In genomic region chr20:51384854-51385253, GRCh38 we compare ENCODE assay signal across 26 cellular contexts.
DNase-seq lines count a peak whose midpoint lies in the region; ATAC-seq and TF ChIP-seq lines count a peak whose summit lies in the region.
"Had no signal": no experiment of that assay in that cellular context is flagged by ENCODE, and none has a peak within 500 bp of the region (broad histone marks: within the 10 kb centered on the region; RNA-seq: fewer than 3 reads in every experiment).

No MANE protein-coding gene starts in this region.

- no peak overlapping the region for H3K4me3 Mint-ChIP-seq in activated naive CD4-positive, alpha-beta T cell treated with anti-CD3 and anti-CD28 coated beads for 36 hours
- H3K4me3 Mint-ChIP-seq in activated CD8-positive, alpha-beta T cell treated with anti-CD3 and anti-CD28 coated beads, Interleukin-2, amount 10 ng/mL, durations not matched to agents 7 days and 5 days, result peak overlapping the region; percentile 0
- H3K4me3 Mint-ChIP-seq in natural killer cell, result no peak overlapping the region
- H3K4me3 Mint-ChIP-seq: H9; mesothelial cell of epicardium; T-helper 1 cell treated with Interleukin-12 subunit alpha and Interleukin-12 subunit beta and Interleukin-4 antibody, amounts not matched to agents 30 μg/mL and 1 μg/mL, for 36 hours; type B pancreatic cell had no signal

- H3K9me3 ChIP-seq in thyroid gland, result no peaks in the 10 kb centered on the region
- H3K9me3 ChIP-seq: SJSA1 had no signal

- peak; percentile 48 to 82 for ATAC-seq in activated naive CD4-positive, alpha-beta T cell treated with anti-CD3 and anti-CD28 coated beads, Interleukin-2, amount 50 U/mL, for 72 hours
- no peak for ATAC-seq in activated CD8-positive, alpha-beta T cell treated with anti-CD3 and anti-CD28 coated beads, Interleukin-2, amount 10 ng/mL, durations not matched to agents 7 days and 5 days
- peak in 1 of 3 donors; percentile 14 for ATAC-seq in natural killer cell
- ATAC-seq: HepG2, left ventricle myocardium superior, right cardiac atrium had no signal

- peaks cover 28 to 30% of the 10 kb centered on the region in 2 donors for H3K4me1 ChIP-seq in thyroid gland
- H3K4me1 ChIP-seq: parathyroid adenoma had no signal

- 90 to 100% methylated on average over 2 of the region's 2 CpGs for WGBS in thyroid gland, 2 donors

- no peaks in the 10 kb centered on the region for H3K27me3 Mint-ChIP-seq in activated naive CD4-positive, alpha-beta T cell treated with anti-CD3 and anti-CD28 coated beads for 36 hours (ENCODE audit: low read depth)
- H3K27me3 Mint-ChIP-seq in activated CD8-positive, alpha-beta T cell treated with anti-CD3 and anti-CD28 coated beads, Interleukin-2, amount 10 ng/mL, durations not matched to agents 7 days and 5 days (ENCODE audit: low read depth), result no peaks in the 10 kb centered on the region
- H3K27me3 Mint-ChIP-seq in natural killer cell (ENCODE audit: low read depth in 2 of 2), result no peaks in the 10 kb centered on the region
- H3K27me3 Mint-ChIP-seq: type B pancreatic cell had no signal

- no peak for TF ChIP-seq CTCF in natural killer cell (IDR thresholded peaks at IDR 0.05)
- TF ChIP-seq CTCF in GM10248 (IDR thresholded peaks at IDR 0.05; ENCODE audit: control extremely low read depth, extremely low read depth, low read depth, missing control alignments), result no peak
- TF ChIP-seq CTCF in thyroid gland (IDR thresholded peaks at IDR 0.05), result no peak

- H3K27ac ChIP-seq in caudate nucleus (ENCODE audit: low read depth, low read length), result no peak overlapping the region
- H3K27ac ChIP-seq in thyroid gland, result no peak overlapping the region
- H3K27ac ChIP-seq: parathyroid adenoma, SJSA1 had no signal

- peak overlapping the region in 1 of 2 donors; percentile 37 for H3K27ac Mint-ChIP-seq in activated naive CD4-positive, alpha-beta T cell treated with anti-CD3 and anti-CD28 coated beads, Interleukin-2, amount 50 U/mL, for 72 hours
- H3K27ac Mint-ChIP-seq in activated naive CD4-positive, alpha-beta T cell treated with anti-CD3 and anti-CD28 coated beads for 36 hours, result no peak overlapping the region
- H3K27ac Mint-ChIP-seq in activated CD8-positive, alpha-beta T cell treated with anti-CD3 and anti-CD28 coated beads, Interleukin-2, amount 10 ng/mL, durations not matched to agents 7 days and 5 days, result peak overlapping the region; percentile 58
- H3K27ac Mint-ChIP-seq in natural killer cell, result peak overlapping the region; percentile 80 to 86
- H3K27ac Mint-ChIP-seq: H9, mesothelial cell of epicardium, type B pancreatic cell had no signal

- TF ChIP-seq POLR2A in thyroid gland (IDR thresholded peaks at IDR 0.05), result no peak

- CTCF ChIA-PET in activated naive CD4-positive, alpha-beta T cell treated with anti-CD3 and anti-CD28 coated beads for 36 hours (lab: Charles Lee), result interaction anchor here (1.4 to 3.5 kb wide), 2 partner anchors 158 to 236 kb away, joined by 3 to 11 read pairs; partner anchors contain the start of gene NFATC2
- CTCF ChIA-PET in activated CD8-positive, alpha-beta T cell treated with anti-CD3 and anti-CD28 coated beads, Interleukin-2, amount 10 ng/mL, durations not matched to agents 7 days and 5 days (lab: Charles Lee), result interaction anchor here (1.0 to 3.7 kb wide), 13 partner anchors 10 to 403 kb away, joined by 4 to 89 read pairs (median 11); partner anchors contain the start of gene NFATC2
- CTCF ChIA-PET in GM10248 (lab: Yijun Ruan, JAX), result interaction anchor here (1.4 to 4.0 kb wide), 12 partner anchors 12 to 398 kb away, joined by 3 to 51 read pairs (median 7); partner anchors contain the start of gene NFATC2

- DNase-seq in activated naive CD4-positive, alpha-beta T cell treated with anti-CD3 and anti-CD28 coated beads, Interleukin-2, amount 50 U/mL, for 72 hours (ENCODE audit: low spot score in 2 of 2), result no peak
- DNase-seq in activated naive CD4-positive, alpha-beta T cell treated with anti-CD3 and anti-CD28 coated beads for 36 hours, result no peak
- no peak for DNase-seq in activated CD8-positive, alpha-beta T cell treated with anti-CD3 and anti-CD28 coated beads, Interleukin-2, amount 10 ng/mL, durations not matched to agents 7 days and 5 days
- DNase-seq in natural killer cell (no peak), GM10248 (ENCODE audit: extremely low spot score) (no peak), GM03348 (ENCODE audit: low spot score) (no peak), caudate nucleus (lab: John Stamatoyannopoulos, UW) (no peak), thyroid gland (no peak)
- DNase-seq: activated naive CD4-positive, alpha-beta T cell treated with anti-CD3 and anti-CD28 coated beads, Interleukin-2, amount 50 U/mL, for 16 hours; activated T-cell treated with anti-CD3 and anti-CD28 coated beads for 4 hours; central memory CD4-positive, alpha-beta T cell; H9; islet precursor cell; left ventricle myocardium superior; NCI-H187; NCI-H2171 treated with DMSO at 0.1 percent for 48 hours; NCI-H524; NK-92 treated with Interleukin-12 subunit alpha and Interleukin-12 subunit beta, amount 100 ng/mL, for 24 hours; right cardiac atrium; stimulated activated CD4-positive, alpha-beta T cell treated with anti-CD3 and anti-CD28 coated beads, Interleukin-12 subunit alpha, Interleukin-12 subunit beta, amount 100 ng/mL, for 4 hours had no signal

- intact Hi-C loops in activated naive CD4-positive, alpha-beta T cell treated with anti-CD3 and anti-CD28 coated beads for 36 hours (cut with micrococcal nuclease), result loop anchor here (5.0 kb wide), 1 partner anchor 37 kb away; no protein-coding TSS in a partner anchor
- intact Hi-C loops in natural killer cell (cut with micrococcal nuclease), result loop anchor here (5.0 kb wide), 1 partner anchor 157 kb away; the partner anchor contains the start of gene NFATC2
- intact Hi-C loops in thyroid gland (cut with DNase I), result no loop called here

- POLR2A ChIA-PET in activated CD8-positive, alpha-beta T cell treated with anti-CD3 and anti-CD28 coated beads, Interleukin-2, amount 10 ng/mL, durations not matched to agents 7 days and 5 days (lab: Charles Lee), result interaction anchor here (1.2 to 1.6 kb wide), 3 partner anchors 17 to 158 kb away, joined by 3 to 6 read pairs (median 6); partner anchors contain the start of gene NFATC2
- POLR2A ChIA-PET in GM10248 (lab: Yijun Ruan, JAX), result no interaction called here

- H3K9me3 Mint-ChIP-seq in activated naive CD4-positive, alpha-beta T cell treated with anti-CD3 and anti-CD28 coated beads, Interleukin-2, amount 50 U/mL, for 72 hours, result no peaks in the 10 kb centered on the region
- H3K9me3 Mint-ChIP-seq in activated naive CD4-positive, alpha-beta T cell treated with anti-CD3 and anti-CD28 coated beads for 36 hours, result no peaks in the 10 kb centered on the region
- no peaks in the 10 kb centered on the region for H3K9me3 Mint-ChIP-seq in activated CD8-positive, alpha-beta T cell treated with anti-CD3 and anti-CD28 coated beads, Interleukin-2, amount 10 ng/mL, durations not matched to agents 7 days and 5 days (ENCODE audit: insufficient read depth)
- H3K9me3 Mint-ChIP-seq in natural killer cell, result no peaks in the 10 kb centered on the region
- H3K9me3 Mint-ChIP-seq: H9; mesothelial cell of epicardium; T-helper 1 cell treated with Interleukin-12 subunit alpha and Interleukin-12 subunit beta and Interleukin-4 antibody, amounts not matched to agents 30 μg/mL and 1 μg/mL, for 36 hours; type B pancreatic cell had no signal

- H3K4me3 ChIP-seq in thyroid gland (replicated peaks in 1 of 3), result no peak overlapping the region
- H3K4me3 ChIP-seq: SJSA1 had no signal

- peaks cover 4 to 22% of the 10 kb centered on the region in 2 donors for H3K36me3 Mint-ChIP-seq in activated naive CD4-positive, alpha-beta T cell treated with anti-CD3 and anti-CD28 coated beads, Interleukin-2, amount 50 U/mL, for 72 hours
- H3K36me3 Mint-ChIP-seq in activated naive CD4-positive, alpha-beta T cell treated with anti-CD3 and anti-CD28 coated beads for 36 hours (ENCODE audit: low read depth), result peaks cover 16% of the 10 kb centered on the region
- H3K36me3 Mint-ChIP-seq in activated CD8-positive, alpha-beta T cell treated with anti-CD3 and anti-CD28 coated beads, Interleukin-2, amount 10 ng/mL, durations not matched to agents 7 days and 5 days (ENCODE audit: low read depth), result peaks cover 53% of the 10 kb centered on the region
- peaks cover 12% of the 10 kb centered on the region for H3K36me3 Mint-ChIP-seq in natural killer cell
- H3K36me3 Mint-ChIP-seq: mesothelial cell of epicardium, type B pancreatic cell had no signal

- no peaks in the 10 kb centered on the region for H3K27me3 ChIP-seq in thyroid gland
- H3K27me3 ChIP-seq: SJSA1 had no signal

- H3K4me1 Mint-ChIP-seq in activated naive CD4-positive, alpha-beta T cell treated with anti-CD3 and anti-CD28 coated beads for 36 hours (ENCODE audit: low read depth), result peaks cover 48% of the 10 kb centered on the region
- H3K4me1 Mint-ChIP-seq in activated CD8-positive, alpha-beta T cell treated with anti-CD3 and anti-CD28 coated beads, Interleukin-2, amount 10 ng/mL, durations not matched to agents 7 days and 5 days (ENCODE audit: low read depth), result peaks cover 63% of the 10 kb centered on the region
- peaks cover 74 to 75% of the 10 kb centered on the region in 2 donors for H3K4me1 Mint-ChIP-seq in natural killer cell

- no peaks in the 10 kb centered on the region for H3K36me3 ChIP-seq in thyroid gland
- H3K36me3 ChIP-seq: SJSA1 had no signal
